Comparison of ENCODE assay signal across 17 cellular contexts in the genomic region with DNA sequence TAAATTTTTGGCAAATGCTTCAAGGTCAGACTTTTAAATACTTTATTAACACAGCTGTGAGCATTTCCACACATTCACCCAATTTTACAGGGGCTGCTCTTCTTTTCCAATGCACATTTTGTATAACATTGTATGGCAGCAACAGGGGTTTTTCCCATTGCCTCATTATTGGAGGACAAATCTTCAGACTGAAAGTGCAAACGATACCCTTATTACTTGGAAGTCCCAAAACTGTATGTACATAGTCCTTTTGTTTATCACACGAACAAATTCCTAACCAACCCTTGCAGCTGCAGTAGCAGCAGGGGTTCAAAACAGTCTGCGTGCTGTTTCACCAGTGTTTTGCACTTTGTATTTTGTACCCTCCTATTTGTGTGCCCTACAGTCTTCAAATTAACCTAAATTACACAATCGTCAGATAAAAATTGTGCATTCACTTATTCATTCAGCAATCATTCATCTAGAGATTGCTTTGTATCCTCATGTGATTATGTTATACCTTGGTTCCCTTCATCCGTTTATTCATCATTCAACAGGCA.
DNase-seq lines count a peak whose midpoint lies in the region; ATAC-seq, FAIRE-seq and TF ChIP-seq lines count a peak whose summit lies in the region.
"Had no signal": no experiment of that assay in that cellular context is flagged by ENCODE, and none has a peak within 500 bp of the region (broad histone marks: within the 10 kb centered on the region; RNA-seq: fewer than 3 reads in every experiment).

No MANE protein-coding gene starts in this region.

- TF ChIP-seq CTCF in GM12865 (IDR thresholded peaks at IDR 0.05; ENCODE audit: insufficient read depth, low read depth, low read length, missing control alignments): no peak

- no peak overlapping the region for H3K4me3 ChIP-seq in GM12865 (ENCODE audit: low read depth, low read length)
- H3K4me3 ChIP-seq: A549, GM12878, GM23248 had no signal

- FAIRE-seq in frontal cortex (lab: Jason Lieb, UNC): no peak
- FAIRE-seq: A549, GM12878, H54 had no signal

- no peak for ATAC-seq in sciatic nerve
- ATAC-seq: A549; CD8-positive, alpha-beta T cell; GM12878; HCT116 had no signal

- intact Hi-C loops in sciatic nerve (cut with DNase I): no loop called here

- DNase-seq in COR-L47 (lab: John Stamatoyannopoulos, UW): peak; percentile 7
- peak; percentile 3 for DNase-seq in GM12865 (ENCODE audit: low read depth)
- DNase-seq in NCI-H146 (lab: John Stamatoyannopoulos, UW): peak; percentile 83
- DNase-seq in NCI-H748 treated with DMSO at 0.1 percent for 48 hours (lab: John Stamatoyannopoulos, UW): peak; percentile 25
- no peak for DNase-seq in frontal cortex (ENCODE audit: low spot score in 2 of 2)
- no peak for DNase-seq in medulla oblongata (ENCODE audit: extremely low spot score)
- DNase-seq in sciatic nerve (ENCODE audit: low spot score): no peak
- no peak for DNase-seq in NCI-H82 (lab: John Stamatoyannopoulos, UW)
- DNase-seq: Caco-2; CD8-positive, alpha-beta T cell; GM23248; IMR-90; KBM-7 had no signal

Comparison
In these comparisons a context has a peak if more than half of its experiments do, and no peak if none do; other contexts are left out.
1. DNase-seq: peak in COR-L47 (single experiment), GM12865 (single experiment), NCI-H146 (single experiment) and NCI-H748 treated with DMSO at 0.1 percent for 48 hours (single experiment); none in frontal cortex (0 of 2), medulla oblongata (single experiment), sciatic nerve (single experiment) and NCI-H82 (single experiment).